1 cellular context compared by ENCODE assay signal in the genomic region with DNA sequence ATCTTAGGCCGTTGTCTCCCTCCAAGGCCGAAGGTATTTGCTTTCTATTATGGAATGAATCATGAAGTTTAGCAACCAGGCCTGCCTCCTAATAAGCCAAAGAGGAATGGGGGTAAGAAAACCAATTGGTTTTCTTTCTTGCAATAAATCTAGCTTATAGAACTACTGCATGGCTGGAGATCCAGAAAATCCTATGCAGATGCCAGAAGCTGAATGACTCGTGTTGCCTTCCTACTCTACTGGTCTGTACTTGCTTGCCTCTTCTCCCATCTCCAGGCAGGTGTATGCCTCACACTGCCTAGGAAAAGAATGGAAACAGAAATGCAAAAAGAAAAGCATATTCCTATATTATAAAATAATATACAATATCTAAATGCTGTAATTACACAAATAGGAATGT.
TF ChIP-seq lines count a peak whose summit lies in the region.

No MANE protein-coding gene starts in this region.

TF ChIP-seq in IMR-90, 13 proteins besides CTCF, POLR2A, EP300 and RAD21 (continued from another document):
- TF ChIP-seq, protein P1, sequence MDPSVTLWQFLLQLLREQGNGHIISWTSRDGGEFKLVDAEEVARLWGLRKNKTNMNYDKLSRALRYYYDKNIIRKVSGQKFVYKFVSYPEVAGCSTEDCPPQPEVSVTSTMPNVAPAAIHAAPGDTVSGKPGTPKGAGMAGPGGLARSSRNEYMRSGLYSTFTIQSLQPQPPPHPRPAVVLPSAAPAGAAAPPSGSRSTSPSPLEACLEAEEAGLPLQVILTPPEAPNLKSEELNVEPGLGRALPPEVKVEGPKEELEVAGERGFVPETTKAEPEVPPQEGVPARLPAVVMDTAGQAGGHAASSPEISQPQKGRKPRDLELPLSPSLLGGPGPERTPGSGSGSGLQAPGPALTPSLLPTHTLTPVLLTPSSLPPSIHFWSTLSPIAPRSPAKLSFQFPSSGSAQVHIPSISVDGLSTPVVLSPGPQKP (IDR thresholded peaks at IDR 0.05; ENCODE audit: borderline replicate concordance, low read depth, low read length) = no peak
- TF ChIP-seq MAZ (IDR thresholded peaks at IDR 0.05; ENCODE audit: borderline replicate concordance, low read depth, low read length) = no peak
- TF ChIP-seq BHLHE40 (IDR thresholded peaks at IDR 0.05; ENCODE audit: low read depth, low read length) = no peak
- TF ChIP-seq, protein P2, sequence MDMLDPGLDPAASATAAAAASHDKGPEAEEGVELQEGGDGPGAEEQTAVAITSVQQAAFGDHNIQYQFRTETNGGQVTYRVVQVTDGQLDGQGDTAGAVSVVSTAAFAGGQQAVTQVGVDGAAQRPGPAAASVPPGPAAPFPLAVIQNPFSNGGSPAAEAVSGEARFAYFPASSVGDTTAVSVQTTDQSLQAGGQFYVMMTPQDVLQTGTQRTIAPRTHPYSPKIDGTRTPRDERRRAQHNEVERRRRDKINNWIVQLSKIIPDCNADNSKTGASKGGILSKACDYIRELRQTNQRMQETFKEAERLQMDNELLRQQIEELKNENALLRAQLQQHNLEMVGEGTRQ (IDR thresholded peaks at IDR 0.05; ENCODE audit: low read depth, low read length) = no peak
